ENCODE assay signal across 10 cellular contexts in the genomic region with DNA sequence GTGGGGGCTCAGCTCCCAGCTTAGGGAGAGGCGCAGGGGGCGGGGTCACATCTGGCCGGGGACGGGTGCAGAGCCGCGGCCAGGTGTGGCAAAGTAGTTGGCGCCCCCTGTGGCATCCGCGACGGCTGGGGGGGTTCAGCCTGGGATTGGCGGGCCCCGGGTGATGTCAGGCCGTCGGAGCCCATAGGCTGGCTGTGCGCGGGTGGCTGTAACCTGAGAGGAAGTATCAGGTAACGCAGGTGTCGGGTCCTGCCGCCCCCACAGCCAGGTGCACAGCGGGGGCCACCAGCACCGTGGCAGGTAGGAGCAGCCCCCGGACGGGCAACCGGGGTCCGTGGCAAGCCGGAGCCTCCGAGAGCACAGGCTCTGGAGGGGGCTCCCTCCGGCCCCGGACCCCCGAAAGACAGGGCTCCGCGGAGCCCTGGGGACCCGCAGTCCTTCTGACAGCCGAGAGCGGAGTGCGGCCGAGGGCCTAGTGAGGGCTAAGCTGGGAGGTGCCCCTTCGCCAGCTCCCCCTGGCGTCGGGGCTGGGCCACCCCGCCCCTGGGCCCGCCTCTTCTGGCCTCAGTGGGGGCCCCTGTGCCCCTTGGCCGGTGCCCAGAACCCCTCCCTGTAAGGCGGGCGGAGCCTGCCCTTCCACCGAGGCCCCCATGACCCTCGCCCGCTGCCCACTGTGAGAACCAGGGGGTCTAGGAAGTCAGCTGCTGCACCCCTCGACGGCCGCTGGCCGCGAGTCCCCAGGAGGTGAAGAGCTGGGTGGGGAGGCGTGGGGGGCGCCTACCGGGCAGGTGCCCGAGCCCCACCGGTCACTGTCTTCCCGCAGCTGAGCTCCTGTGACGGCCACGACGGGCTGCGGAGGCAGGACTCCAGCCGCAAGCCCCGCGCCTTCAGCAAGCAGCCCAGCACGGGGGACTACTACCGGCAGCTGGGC. TPM values are rescaled to one million over a fixed set of nuclear protein-coding genes. Genes with fewer than 3 reads are reported as not detected.
DNase-seq lines count a peak whose midpoint lies in the region; TF ChIP-seq lines count a peak whose summit lies in the region.
"Had no signal": no experiment of that assay in that cellular context is flagged by ENCODE, and none has a peak within 500 bp of the region (broad histone marks: within the 10 kb centered on the region; RNA-seq: fewer than 3 reads in every experiment).

No MANE protein-coding gene starts in this region.

- H3K27ac ChIP-seq in parathyroid adenoma = peak overlapping the region; percentile 92
- H3K27ac ChIP-seq: 22Rv1 had no signal

- peak; percentile 33 for TF ChIP-seq CTCF in parathyroid adenoma (IDR thresholded peaks at IDR 0.05)

- peak overlapping the region; percentile 63 for H3K4me3 ChIP-seq in parathyroid adenoma (ENCODE audit: low read depth, low read length)

- H2AFZ ChIP-seq in parathyroid adenoma = peak overlapping the region; percentile 42

- H3K9ac ChIP-seq in parathyroid adenoma = peak overlapping the region; percentile 46

- H3K9me3 ChIP-seq in parathyroid adenoma (ENCODE audit: control insufficient read depth, low read length) = no peaks in the 10 kb centered on the region

- H3K36me3 ChIP-seq in parathyroid adenoma (ENCODE audit: control insufficient read depth, insufficient read depth, low read length) = no peaks in the 10 kb centered on the region

- no peaks in the 10 kb centered on the region for H3K27me3 ChIP-seq in parathyroid adenoma (ENCODE audit: control insufficient read depth, insufficient read depth, low read length)

- no peaks in the 10 kb centered on the region for H3K79me2 ChIP-seq in parathyroid adenoma

- DNase-seq in DMS 273 (lab: John Stamatoyannopoulos, UW; ENCODE audit: unreplicated experiment) = peak; percentile 44
- no peak for DNase-seq in DMS 273 treated with DMSO at 0.1 percent for 48 hours (lab: John Stamatoyannopoulos, UW)
- DNase-seq in NCI-H526 (lab: John Stamatoyannopoulos, UW) = peak; percentile 85 to 98
- peak; percentile 83 for DNase-seq in ecto neural progenitor cell (ENCODE audit: low spot score)
- no peak for DNase-seq in dermis blood vessel endothelial cell
- no peak for DNase-seq in glomerular visceral epithelial cell (ENCODE audit: extremely low spot score)
- no peak for DNase-seq in LoVo (ENCODE audit: low spot score)

- H3K4me1 ChIP-seq in parathyroid adenoma = peaks cover 8% of the 10 kb centered on the region

- peak overlapping the region; percentile 75 for H3K4me2 ChIP-seq in parathyroid adenoma (ENCODE audit: low read length)

RNA-seq across cellular contexts. Expression of a gene that starts 17.9 kb away (rescaled TPM):
- 8.0 and 17.4 TPM in 2 replicates for total RNA-seq in dermis blood vessel endothelial cell

RNA-seq across cellular contexts. Expression of a gene that starts 23.5 kb away (rescaled TPM):
- total RNA-seq in dermis blood vessel endothelial cell = 0.60 and 0.68 TPM in 2 replicates

RNA-seq across cellular contexts. Expression of a gene that starts 28.4 kb away (rescaled TPM):
- total RNA-seq in dermis blood vessel endothelial cell = 9.9 and 14.1 TPM in 2 replicates
- total RNA-seq: natural killer cell treated with Interleukin-12 subunit alpha and Interleukin-12 subunit beta and Interleukin-15 and Interleukin-18, amount 100 ng/mL, for 72 hours had no signal

RNA-seq across cellular contexts. Expression of a gene that starts 43.4 kb away (rescaled TPM):
- 36.9 and 50.9 TPM in 2 replicates for total RNA-seq in dermis blood vessel endothelial cell

RNA-seq across cellular contexts. Expression of a gene that starts 54.5 kb away (rescaled TPM):
- total RNA-seq in dermis blood vessel endothelial cell = 17.5 and 33.7 TPM in 2 replicates

Comparison
In these comparisons a context has a peak if more than half of its experiments do, and no peak if none do; other contexts are left out.
1. DNase-seq: peak in DMS 273 (single experiment), NCI-H526 (2 of 2) and ecto neural progenitor cell (single experiment); none in DMS 273 treated with DMSO at 0.1 percent for 48 hours (single experiment), dermis blood vessel endothelial cell (single experiment), glomerular visceral epithelial cell (single experiment) and LoVo (single experiment).